ENCODE assay signal across 11 cellular contexts in genomic region chr4:112592717-112593116, GRCh38.
"Had no signal": no experiment of that assay in that cellular context is flagged by ENCODE, and none has a peak within 500 bp of the region (broad histone marks: within the 10 kb centered on the region; RNA-seq: fewer than 3 reads in every experiment).

No MANE protein-coding gene starts in this region.

- H3K4me3 ChIP-seq: GM23248, GM23338, HAP-1 had no signal

- H3K9me3 ChIP-seq: HAP-1 had no signal

- FAIRE-seq: H1, H54 had no signal

- ATAC-seq: GM23338, HCT116 had no signal

- H3K9ac ChIP-seq: GM23248 had no signal

- H3K4me3 Mint-ChIP-seq: GM23338, H9, HFFc6 had no signal

- H3K9me3 Mint-ChIP-seq: GM23338, H9, HFFc6 had no signal

- DNase-seq: GM23248, GOT3, H7, H9, HCEC 1CT, HFFc6 had no signal

- H3K27ac Mint-ChIP-seq: GM23338, H9, HFFc6 had no signal

- H3K27ac ChIP-seq: GM23248 had no signal

- H2AFZ ChIP-seq: GM23248, GM23338 had no signal

- H3K4me2 ChIP-seq: GM23338 had no signal
